Comparison of ENCODE assay signal across 29 cellular contexts in genomic region chr4:143247866-143248265, GRCh38.
"Had no signal": no experiment of that assay in that cellular context is flagged by ENCODE, and none has a peak within 500 bp of the region (broad histone marks: within the 10 kb centered on the region; RNA-seq: fewer than 3 reads in every experiment).

No MANE protein-coding gene starts in this region.

- H3K27ac Mint-ChIP-seq: stimulated activated effector memory CD8-positive, alpha-beta T cell treated with anti-CD3 and anti-CD28 coated beads, Interleukin-12 subunit alpha, Interleukin-12 subunit beta, amount 100 ng/mL, for 72 hours; stimulated activated memory B cell treated with anti-CD40 and anti-IgM and Interleukin-4, amounts not matched to agents 10 μg/mL and 1 μg/mL and 100 μg/mL, for 72 hours; stimulated activated naive B cell treated with anti-CD40 and anti-IgM and Interleukin-4, amounts not matched to agents 10 μg/mL and 1 μg/mL and 100 μg/mL, for 72 hours; stimulated activated naive CD8-positive, alpha-beta T cell treated with anti-CD3 and anti-CD28 coated beads, Interleukin-15, amount 100 ng/mL, for 72 hours; stimulated activated naive CD8-positive, alpha-beta T cell treated with anti-CD3 and anti-CD28 coated beads, Interleukin-15, Interleukin-2, amounts not matched to agents 100 ng/mL and 50 ng/mL, for 24 hours; type B pancreatic cell had no signal

- H3K4me3 ChIP-seq: stomach, suprapubic skin, testis, thoracic aorta, thyroid gland, tibial artery, tibial nerve, transverse colon, upper lobe of left lung, upper lobe of right lung, uterus, vagina had no signal

- H3K9me3 Mint-ChIP-seq: stimulated activated effector memory CD8-positive, alpha-beta T cell treated with anti-CD3 and anti-CD28 coated beads, Interleukin-12 subunit alpha, Interleukin-12 subunit beta, amount 100 ng/mL, for 72 hours; stimulated activated memory B cell treated with anti-CD40 and anti-IgM and Interleukin-4, amounts not matched to agents 10 μg/mL and 1 μg/mL and 100 μg/mL, for 72 hours; stimulated activated naive CD8-positive, alpha-beta T cell treated with anti-CD3 and anti-CD28 coated beads, Interleukin-15, amount 100 ng/mL, for 72 hours; stimulated activated naive CD8-positive, alpha-beta T cell treated with anti-CD3 and anti-CD28 coated beads, Interleukin-15, Interleukin-2, amounts not matched to agents 100 ng/mL and 50 ng/mL, for 24 hours had no signal

- H3K4me1 Mint-ChIP-seq: stimulated activated effector memory CD8-positive, alpha-beta T cell treated with anti-CD3 and anti-CD28 coated beads, Interleukin-12 subunit alpha, Interleukin-12 subunit beta, amount 100 ng/mL, for 72 hours; stimulated activated memory B cell treated with anti-CD40 and anti-IgM and Interleukin-4, amounts not matched to agents 10 μg/mL and 1 μg/mL and 100 μg/mL, for 72 hours; stimulated activated naive B cell treated with anti-CD40 and anti-IgM and Interleukin-4, amounts not matched to agents 10 μg/mL and 1 μg/mL and 100 μg/mL, for 72 hours; stimulated activated naive CD8-positive, alpha-beta T cell treated with anti-CD3 and anti-CD28 coated beads, Interleukin-15, amount 100 ng/mL, for 72 hours had no signal

- H3K27me3 Mint-ChIP-seq: stimulated activated naive CD8-positive, alpha-beta T cell treated with anti-CD3 and anti-CD28 coated beads, Interleukin-15, Interleukin-2, amounts not matched to agents 100 ng/mL and 50 ng/mL, for 24 hours; type B pancreatic cell had no signal

- FAIRE-seq: urothelium cell line had no signal

- H3K27me3 ChIP-seq: stomach, suprapubic skin, testis, thyroid gland, tibial artery, tibial nerve, transverse colon, upper lobe of left lung, upper lobe of right lung, uterus, vagina had no signal

- H3K36me3 Mint-ChIP-seq: stimulated activated effector memory CD8-positive, alpha-beta T cell treated with anti-CD3 and anti-CD28 coated beads, Interleukin-12 subunit alpha, Interleukin-12 subunit beta, amount 100 ng/mL, for 72 hours; stimulated activated memory B cell treated with anti-CD40 and anti-IgM and Interleukin-4, amounts not matched to agents 10 μg/mL and 1 μg/mL and 100 μg/mL, for 72 hours; stimulated activated naive B cell treated with anti-CD40 and anti-IgM and Interleukin-4, amounts not matched to agents 10 μg/mL and 1 μg/mL and 100 μg/mL, for 72 hours; type B pancreatic cell had no signal

- H3K4me3 Mint-ChIP-seq: stimulated activated effector memory CD8-positive, alpha-beta T cell treated with anti-CD3 and anti-CD28 coated beads, Interleukin-12 subunit alpha, Interleukin-12 subunit beta, amount 100 ng/mL, for 72 hours; stimulated activated memory B cell treated with anti-CD40 and anti-IgM and Interleukin-4, amounts not matched to agents 10 μg/mL and 1 μg/mL and 100 μg/mL, for 72 hours; stimulated activated naive B cell treated with anti-CD40 and anti-IgM and Interleukin-4, amounts not matched to agents 10 μg/mL and 1 μg/mL and 100 μg/mL, for 72 hours; stimulated activated naive CD8-positive, alpha-beta T cell treated with anti-CD3 and anti-CD28 coated beads, Interleukin-15, amount 100 ng/mL, for 72 hours; stimulated activated naive CD8-positive, alpha-beta T cell treated with anti-CD3 and anti-CD28 coated beads, Interleukin-15, Interleukin-2, amounts not matched to agents 100 ng/mL and 50 ng/mL, for 24 hours; type B pancreatic cell had no signal

- H3K36me3 ChIP-seq: stomach, suprapubic skin, thoracic aorta, thyroid gland, tibial artery, tibial nerve, transverse colon, upper lobe of left lung, upper lobe of right lung, uterus, vagina had no signal

- H3K4me1 ChIP-seq: suprapubic skin, testis, thyroid gland, tibial artery, upper lobe of left lung, upper lobe of right lung, uterus, vagina had no signal

- ATAC-seq: stimulated activated effector memory CD8-positive, alpha-beta T cell treated with anti-CD3 and anti-CD28 coated beads, Interleukin-12 subunit alpha, Interleukin-12 subunit beta, amount 100 ng/mL, for 72 hours; stimulated activated memory B cell treated with anti-CD40 and anti-IgM and Interleukin-4, amounts not matched to agents 10 μg/mL and 1 μg/mL and 100 μg/mL, for 72 hours; stimulated activated naive B cell treated with anti-CD40 and anti-IgM and Interleukin-4, amounts not matched to agents 10 μg/mL and 1 μg/mL and 100 μg/mL, for 72 hours; stimulated activated naive CD8-positive, alpha-beta T cell treated with anti-CD3 and anti-CD28 coated beads, Interleukin-15, amount 100 ng/mL, for 72 hours; stimulated activated naive CD8-positive, alpha-beta T cell treated with anti-CD3 and anti-CD28 coated beads, Interleukin-15, Interleukin-2, amounts not matched to agents 100 U/mL and 50 U/mL, for 24 hours; upper lobe of right lung had no signal

- H3K9me3 ChIP-seq: stomach, suprapubic skin, testis, thoracic aorta, thyroid gland, tibial artery, tibial nerve, transverse colon, upper lobe of left lung, upper lobe of right lung, uterus, vagina had no signal

- DNase-seq: stimulated activated CD4-positive, alpha-beta T cell treated with anti-CD3 and anti-CD28 coated beads, Interleukin-2, amount 100 ng/mL, for 48 hours; stimulated activated CD4-positive, alpha-beta T cell treated with anti-CD3 and anti-CD28 coated beads, Interleukin-4, amount 100 ng/mL, for 1 hour; stimulated activated CD4-positive, alpha-beta T cell treated with anti-CD3 and anti-CD28 coated beads, Interleukin-4, amount 100 ng/mL, for 24 hours; stimulated activated CD4-positive, alpha-beta T cell treated with anti-CD3 and anti-CD28 coated beads, Interleukin-4, amount 100 ng/mL, for 4 hours; stimulated activated CD8-positive, alpha-beta memory T cell treated with anti-CD3 and anti-CD28 coated beads, Interleukin-4, amount 100 ng/mL, for 48 hours; stimulated activated naive B cell treated with anti-CD40 and anti-IgM and Interleukin-4, amounts not matched to agents 10 μg/mL and 1 μg/mL and 100 μg/mL, for 72 hours; stimulated activated naive CD4-positive, alpha-beta T cell; stimulated activated naive CD4-positive, alpha-beta T cell treated with Interleukin-2 at 50 U/mL for 16 hours; stimulated activated naive CD8-positive, alpha-beta T cell treated with anti-CD3 and anti-CD28 coated beads, Interleukin-15, amount 100 ng/mL, for 72 hours; stimulated activated naive CD8-positive, alpha-beta T cell treated with anti-CD3 and anti-CD28 coated beads, Interleukin-15, Interleukin-2, amounts not matched to agents 100 U/mL and 50 U/mL, for 24 hours; stomach; substantia nigra; testis; thyroid gland; tibial artery; transverse colon; trophoblast cell; upper lobe of left lung; upper lobe of right lung; uterus had no signal

- H3K27ac ChIP-seq: stomach, suprapubic skin, testis, thoracic aorta, thyroid gland, tibial artery, tibial nerve, transverse colon, upper lobe of left lung, upper lobe of right lung, uterus, vagina had no signal
